8 cellular contexts compared by ENCODE assay signal in the genomic region with DNA sequence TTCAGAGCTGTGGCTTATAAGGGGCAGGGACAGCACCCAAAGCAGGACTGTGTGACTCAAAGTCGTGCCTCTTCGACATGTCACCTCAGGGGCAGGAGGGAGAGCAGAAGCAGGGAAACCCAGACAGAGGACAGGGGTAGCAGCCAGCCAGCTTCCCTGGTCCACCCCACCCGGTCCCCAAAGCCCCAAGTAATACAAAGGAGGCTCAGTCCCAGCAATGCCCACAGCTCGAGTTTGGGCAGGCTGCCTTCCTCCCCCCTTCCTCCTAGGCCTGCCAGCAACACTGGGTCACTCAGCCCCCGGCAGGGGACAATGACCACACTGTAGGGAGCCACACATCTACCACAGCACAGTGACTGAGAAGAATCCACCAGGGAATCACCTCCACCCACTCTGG. TPM values are rescaled to one million over a fixed set of nuclear protein-coding genes. Genes with fewer than 3 reads are reported as not detected.
DNase-seq lines count a peak whose midpoint lies in the region; ATAC-seq and TF ChIP-seq lines count a peak whose summit lies in the region.

No MANE protein-coding gene starts in this region.

- CTCF ChIA-PET in GM10248 (lab: Yijun Ruan, JAX): interaction anchor here (0.9 to 2.8 kb wide), 15 partner anchors 9 to 368 kb away, joined by 3 to 18 read pairs (median 4); a partner anchor contains a TSS

- intact Hi-C loops in sciatic nerve (cut with DNase I): loop anchor here (10.0 kb wide), 1 partner anchor 320 kb away; no protein-coding TSS in a partner anchor

- POLR2A ChIA-PET in GM10248 (lab: Yijun Ruan, JAX): interaction anchor here (0.6 to 1.7 kb wide), 6 partner anchors 11 to 310 kb away, joined by 4 to 9 read pairs (median 5); a partner anchor contains a TSS

- peaks cover 24% of the 10 kb centered on the region for H3K36me3 ChIP-seq in WERI-Rb-1

- ATAC-seq in GM21825 (IDR thresholded peaks at IDR 0.05; ENCODE audit: unreplicated experiment) (peak; percentile 0), sciatic nerve (peak; percentile 7), HG03342 (IDR thresholded peaks at IDR 0.05; ENCODE audit: unreplicated experiment) (no peak), HG03439 (IDR thresholded peaks at IDR 0.05; ENCODE audit: unreplicated experiment) (no peak)

- H3K27me3 ChIP-seq in WERI-Rb-1 (ENCODE audit: insufficient read depth, low read depth, severe bottlenecking): no peaks in the 10 kb centered on the region

- no peak for TF ChIP-seq CTCF in WERI-Rb-1 (IDR thresholded peaks at IDR 0.05; ENCODE audit: low read depth, low read length)
- no peak for TF ChIP-seq CTCF in fibroblast of villous mesenchyme (IDR thresholded peaks at IDR 0.05; ENCODE audit: insufficient read depth, low read depth, low read length)
- no peak for TF ChIP-seq CTCF in GM10248 (IDR thresholded peaks at IDR 0.05; ENCODE audit: control extremely low read depth, extremely low read depth, low read depth, missing control alignments)

- no peaks in the 10 kb centered on the region for H3K9me3 ChIP-seq in WERI-Rb-1 (ENCODE audit: severe bottlenecking)

- DNase-seq in WERI-Rb-1 (no peak), fibroblast of villous mesenchyme (ENCODE audit: low read depth) (no peak), sciatic nerve (ENCODE audit: low spot score) (peak; percentile 80), GM10248 (ENCODE audit: extremely low spot score) (no peak), DMS114 treated with DMSO at 0.1 percent for 48 hours (lab: John Stamatoyannopoulos, UW; ENCODE audit: unreplicated experiment) (no peak)

- peak overlapping the region; percentile 51 for H3K27ac ChIP-seq in WERI-Rb-1

- H3K4me3 ChIP-seq in WERI-Rb-1 (ENCODE audit: low read depth, low read length) (no peak overlapping the region; the same call in 1 of the 2 replicates), fibroblast of villous mesenchyme (ENCODE audit: low read depth, low read length) (peak overlapping the region; percentile 89)

RNA-seq across cellular contexts. Expression of a gene that starts 2.4 kb away (rescaled TPM):
- total RNA-seq in fibroblast of villous mesenchyme (379 and 483 TPM in 2 replicates), sciatic nerve (241 TPM)

RNA-seq across cellular contexts. Expression of a gene that starts 10.6 kb away (rescaled TPM):
- total RNA-seq in fibroblast of villous mesenchyme (0.43 and 1.3 TPM in 2 replicates), sciatic nerve (1.8 TPM)

RNA-seq across cellular contexts. Expression of a gene that starts 30.1 kb away (rescaled TPM):
- total RNA-seq in fibroblast of villous mesenchyme: 56.7 and 63.5 TPM in 2 replicates
- total RNA-seq in sciatic nerve: 57.5 TPM

Comparison
In these comparisons a context has a peak if more than half of its experiments do, and no peak if none do; other contexts are left out.
1. ATAC-seq: peak in GM21825 (single experiment) and sciatic nerve (single experiment); none in HG03342 (single experiment) and HG03439 (single experiment).